In the genomic region with DNA sequence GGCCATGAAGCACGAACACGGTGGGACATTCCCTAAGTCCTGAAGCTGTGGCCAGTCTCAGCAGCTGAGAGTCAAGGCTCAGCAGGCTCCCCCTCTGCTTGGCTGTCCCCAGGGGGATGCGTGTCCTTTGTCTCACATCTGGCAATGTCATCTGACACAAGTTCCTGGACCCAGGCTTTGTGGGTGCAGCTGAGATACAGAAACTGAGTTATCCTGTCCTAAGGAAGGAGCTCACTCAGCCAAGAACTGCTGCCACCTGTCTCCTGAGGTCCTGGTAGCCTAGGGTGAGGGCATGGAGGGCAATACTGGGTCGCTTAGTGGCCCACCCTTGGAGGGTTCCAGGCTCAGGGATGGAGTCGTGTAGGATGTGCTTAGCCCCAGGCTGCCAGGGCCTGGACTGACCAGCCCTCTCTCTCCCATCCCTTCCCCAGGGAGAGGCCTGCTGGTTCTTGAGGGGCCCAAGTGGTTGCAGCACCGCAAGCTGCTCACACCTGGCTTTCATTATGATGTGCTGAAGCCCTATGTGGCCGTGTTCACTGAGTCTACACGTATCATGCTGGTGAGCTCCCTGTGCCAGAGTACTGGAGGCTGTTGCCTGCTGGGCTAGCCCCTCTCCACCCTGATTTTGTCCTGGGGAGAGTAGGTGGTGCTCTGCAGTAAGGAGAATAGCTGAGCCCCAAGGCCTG, we compare ENCODE assay signal across 27 cellular contexts. TPM values are rescaled to one million over a fixed set of nuclear protein-coding genes. Genes with fewer than 3 reads are reported as not detected.
A peak's percentile ranks its signal among the peaks of the same experiment; 100 is the strongest.
DNase-seq lines count a peak whose midpoint lies in the region; ATAC-seq and TF ChIP-seq lines count a peak whose summit lies in the region.
"Had no signal": no experiment of that assay in that cellular context is flagged by ENCODE, and none has a peak within 500 bp of the region (broad histone marks: within the 10 kb centered on the region; RNA-seq: fewer than 3 reads in every experiment).

No MANE protein-coding gene starts in this region.

- H3K4me1 ChIP-seq in HEK293 (ENCODE audit: control insufficient read depth, insufficient read depth, low read length) (no peaks in the 10 kb centered on the region), left ventricle myocardium inferior (peaks cover 51% of the 10 kb centered on the region)
- H3K4me1 ChIP-seq: transverse colon had no signal

- no peak for DNase-seq in natural killer cell treated with Interleukin-12 subunit alpha and Interleukin-12 subunit beta and Interleukin-15 and Interleukin-18, amount 100 ng/mL, for 72 hours (ENCODE audit: low spot score)
- DNase-seq in natural killer cell (no peak), left ventricle myocardium inferior (peak; percentile 47), RWPE1 (ENCODE audit: low spot score) (no peak)
- no peak for DNase-seq in stimulated activated naive CD4-positive, alpha-beta T cell (lab: John Stamatoyannopoulos, UW)
- DNase-seq: activated CD4-positive, alpha-beta T cell treated with anti-CD3 and anti-CD28 coated beads for 4 hours; activated T-cell treated with anti-CD3 and anti-CD28 coated beads for 4 hours; NCI-H1092; NCI-H1694 treated with DMSO at 0.1 percent for 48 hours; NCI-H510A; stimulated activated CD8-positive, alpha-beta memory T cell treated with anti-CD3 and anti-CD28 coated beads, Interleukin-4, amount 100 ng/mL, for 48 hours; T-helper 9 cell; transverse colon had no signal

- no peak overlapping the region for H3K4me3 Mint-ChIP-seq in natural killer cell treated with Interleukin-12 subunit alpha and Interleukin-12 subunit beta and Interleukin-15 and Interleukin-18, amount 100 ng/mL, for 72 hours
- no peak overlapping the region for H3K4me3 Mint-ChIP-seq in natural killer cell
- H3K4me3 Mint-ChIP-seq in stimulated activated memory B cell treated with anti-CD40 and anti-IgM and Interleukin-4, amounts not matched to agents 10 μg/mL and 1 μg/mL and 100 μg/mL, for 72 hours = no peak overlapping the region
- H3K4me3 Mint-ChIP-seq: GM23338 had no signal

- H3K27me3 Mint-ChIP-seq in natural killer cell treated with Interleukin-12 subunit alpha and Interleukin-12 subunit beta and Interleukin-15 and Interleukin-18, amount 100 ng/mL, for 72 hours = peaks cover 5% of the 10 kb centered on the region in 2 donors
- H3K27me3 Mint-ChIP-seq in natural killer cell (ENCODE audit: low read depth in 2 of 2) = peaks cover 3 to 4% of the 10 kb centered on the region in 2 donors
- peaks cover 20% of the 10 kb centered on the region for H3K27me3 Mint-ChIP-seq in stimulated activated memory B cell treated with anti-CD40 and anti-IgM and Interleukin-4, amounts not matched to agents 10 μg/mL and 1 μg/mL and 100 μg/mL, for 72 hours
- H3K27me3 Mint-ChIP-seq: progenitor cell of endocrine pancreas had no signal

- H3K4me1 Mint-ChIP-seq in natural killer cell treated with Interleukin-12 subunit alpha and Interleukin-12 subunit beta and Interleukin-15 and Interleukin-18, amount 100 ng/mL, for 72 hours (ENCODE audit: low read depth in 2 of 2) = no peaks in the 10 kb centered on the region
- H3K4me1 Mint-ChIP-seq in natural killer cell = no peaks in the 10 kb centered on the region
- H3K4me1 Mint-ChIP-seq in stimulated activated memory B cell treated with anti-CD40 and anti-IgM and Interleukin-4, amounts not matched to agents 10 μg/mL and 1 μg/mL and 100 μg/mL, for 72 hours = no peaks in the 10 kb centered on the region
- H3K4me1 Mint-ChIP-seq: GM23338 had no signal

- no peaks in the 10 kb centered on the region for H3K36me3 ChIP-seq in HEK293 (ENCODE audit: control insufficient read depth in 2 of 2, insufficient read depth in 1 of 2, low read length in 2 of 2)
- H3K36me3 ChIP-seq in left ventricle myocardium inferior = peaks cover 54% of the 10 kb centered on the region
- H3K36me3 ChIP-seq: breast epithelium, neutrophil, transverse colon had no signal

- CTCF ChIA-PET in HEK293 (lab: Yijun Ruan, JAX) (interaction anchor here (0.9 kb wide), 1 partner anchor 11 kb away, joined by 3 read pairs; no protein-coding TSS in a partner anchor), RWPE1 (lab: Yijun Ruan, JAX) (no interaction called here)

- H3K27ac Mint-ChIP-seq in natural killer cell treated with Interleukin-12 subunit alpha and Interleukin-12 subunit beta and Interleukin-15 and Interleukin-18, amount 100 ng/mL, for 72 hours = no peak overlapping the region
- no peak overlapping the region for H3K27ac Mint-ChIP-seq in natural killer cell
- no peak overlapping the region for H3K27ac Mint-ChIP-seq in stimulated activated memory B cell treated with anti-CD40 and anti-IgM and Interleukin-4, amounts not matched to agents 10 μg/mL and 1 μg/mL and 100 μg/mL, for 72 hours
- H3K27ac Mint-ChIP-seq: GM23338, progenitor cell of endocrine pancreas had no signal

- POLR2A ChIA-PET in HEK293 (lab: Yijun Ruan, JAX) (no interaction called here), RWPE1 (lab: Yijun Ruan, JAX; ENCODE audit: low non-redundant PET) (no interaction called here)

- TF ChIP-seq CTCF in natural killer cell (IDR thresholded peaks at IDR 0.05) (no peak), HEK293 (tag by site-specific recombination; IDR thresholded peaks at IDR 0.05) (no peak), left ventricle myocardium inferior (IDR thresholded peaks at IDR 0.05; ENCODE audit: borderline replicate concordance) (no peak), RWPE1 (conservative IDR thresholded peaks at IDR 0.05; ENCODE audit: low read depth) (no peak)

- no peaks in the 10 kb centered on the region for H3K27me3 ChIP-seq in left ventricle myocardium inferior (ENCODE audit: low read depth)
- H3K27me3 ChIP-seq: breast epithelium, transverse colon had no signal

- H3K9me3 ChIP-seq in HEK293 (ENCODE audit: control insufficient read depth, insufficient read depth, low read depth, low read length) (no peaks in the 10 kb centered on the region), left ventricle myocardium inferior (replicated peaks) (peaks cover 8% of the 10 kb centered on the region)
- H3K9me3 ChIP-seq: breast epithelium, neutrophil, transverse colon had no signal

- H3K27ac ChIP-seq in HEK293 (ENCODE audit: extremely low read depth, low read depth, low read length) (no peak overlapping the region), left ventricle myocardium inferior (replicated peaks) (peak overlapping the region; percentile 81), RWPE1 (no peak overlapping the region)
- H3K27ac ChIP-seq: breast epithelium, neutrophil, transverse colon, VCaP had no signal

- no peaks in the 10 kb centered on the region for H3K9me3 Mint-ChIP-seq in natural killer cell treated with Interleukin-12 subunit alpha and Interleukin-12 subunit beta and Interleukin-15 and Interleukin-18, amount 100 ng/mL, for 72 hours
- peaks cover 0 to 2% of the 10 kb centered on the region in 2 donors for H3K9me3 Mint-ChIP-seq in natural killer cell
- peaks cover 3% of the 10 kb centered on the region for H3K9me3 Mint-ChIP-seq in stimulated activated memory B cell treated with anti-CD40 and anti-IgM and Interleukin-4, amounts not matched to agents 10 μg/mL and 1 μg/mL and 100 μg/mL, for 72 hours
- H3K9me3 Mint-ChIP-seq: activated naive CD4-positive, alpha-beta T cell treated with anti-CD3 and anti-CD28 coated beads, Interleukin-2, amount 50 U/mL, for 72 hours had no signal

- intact Hi-C loops in natural killer cell (cut with micrococcal nuclease) = no loop called here
- intact Hi-C loops in left ventricle myocardium inferior (cut with micrococcal nuclease) = no loop called here

- no peaks in the 10 kb centered on the region for H3K36me3 Mint-ChIP-seq in natural killer cell treated with Interleukin-12 subunit alpha and Interleukin-12 subunit beta and Interleukin-15 and Interleukin-18, amount 100 ng/mL, for 72 hours
- no peaks in the 10 kb centered on the region for H3K36me3 Mint-ChIP-seq in natural killer cell
- H3K36me3 Mint-ChIP-seq in stimulated activated memory B cell treated with anti-CD40 and anti-IgM and Interleukin-4, amounts not matched to agents 10 μg/mL and 1 μg/mL and 100 μg/mL, for 72 hours = no peaks in the 10 kb centered on the region
- H3K36me3 Mint-ChIP-seq: activated naive CD4-positive, alpha-beta T cell treated with anti-CD3 and anti-CD28 coated beads, Interleukin-2, amount 50 U/mL, for 72 hours had no signal

- peak; percentile 25 to 31 for ATAC-seq in natural killer cell treated with Interleukin-12 subunit alpha and Interleukin-12 subunit beta and Interleukin-15 and Interleukin-18, amount 100 ng/mL, for 72 hours
- ATAC-seq in natural killer cell (no peak), GM19452 (IDR thresholded peaks at IDR 0.05; ENCODE audit: unreplicated experiment) (no peak)
- peak; percentile 10 for ATAC-seq in stimulated activated memory B cell treated with anti-CD40 and anti-IgM and Interleukin-4, amounts not matched to agents 10 μg/mL and 1 μg/mL and 100 μg/mL, for 72 hours
- ATAC-seq: activated naive CD4-positive, alpha-beta T cell treated with anti-CD3 and anti-CD28 coated beads, Interleukin-2, amount 50 U/mL, for 72 hours; GM12878; GM23338; sciatic nerve had no signal

- H3K4me3 ChIP-seq in HEK293 (ENCODE audit: low read depth, low read length) = no peak overlapping the region
- H3K4me3 ChIP-seq in left ventricle myocardium inferior = no peak overlapping the region
- H3K4me3 ChIP-seq: breast epithelium, GM12878, GM23338, K562, transverse colon had no signal

TF ChIP-seq in HEK293, 187 proteins besides CTCF, POLR2A, EP300 and RAD21 (continues in another document):
- TF ChIP-seq ZNF211 (tag by site-specific recombination; IDR thresholded peaks at IDR 0.05; ENCODE audit: low read depth) = no peak

RNA-seq across cellular contexts. Expression of gene CYP4B1, which starts 13.4 kb away (rescaled TPM):
- total RNA-seq in natural killer cell treated with Interleukin-12 subunit alpha and Interleukin-12 subunit beta and Interleukin-15 and Interleukin-18, amount 100 ng/mL, for 72 hours = not detected
- total RNA-seq in natural killer cell (not detected), left ventricle myocardium inferior (11.5 TPM)
- total RNA-seq: activated naive CD4-positive, alpha-beta T cell treated with anti-CD3 and anti-CD28 coated beads, Interleukin-2, amount 50 U/mL, for 72 hours; glomerular endothelial cell; GM23338; M059J; progenitor cell of endocrine pancreas had no signal

Comparison
In these comparisons a context has a peak if more than half of its experiments do, and no peak if none do; other contexts are left out.
1. ATAC-seq: peak in natural killer cell treated with Interleukin-12 subunit alpha and Interleukin-12 subunit beta and Interleukin-15 and Interleukin-18, amount 100 ng/mL, for 72 hours (2 of 2) and stimulated activated memory B cell treated with anti-CD40 and anti-IgM and Interleukin-4, amounts not matched to agents 10 μg/mL and 1 μg/mL and 100 μg/mL, for 72 hours (single experiment); none in natural killer cell (0 of 3) and GM19452 (single experiment).
2. RNA of gene CYP4B1, which starts 13.4 kb away (total RNA-seq): 11.5 TPM in left ventricle myocardium inferior (single experiment); not detected in natural killer cell treated with Interleukin-12 subunit alpha and Interleukin-12 subunit beta and Interleukin-15 and Interleukin-18, amount 100 ng/mL, for 72 hours and not detected in natural killer cell; every median in the first group is over 10 times any median in the second.